Comparison of ENCODE assay signal across 1 cellular context in genomic region chr10:93463723-93464511, GRCh38.
TF ChIP-seq lines count a peak whose summit lies in the region.

No MANE protein-coding gene starts in this region.

TF ChIP-seq in GM23338, 12 proteins besides CTCF, POLR2A, EP300 and RAD21 (continued from another document):
- TF ChIP-seq ZNF114 (CRISPR knock-in tag; IDR thresholded peaks at IDR 0.05): no peak
